Comparison of ENCODE assay signal across 1 cellular context in genomic region chr14:52937306-52937705, GRCh38.
TF ChIP-seq lines count a peak whose summit lies in the region.

No MANE protein-coding gene starts in this region.

TF ChIP-seq in IMR-90, 13 proteins besides CTCF, POLR2A, EP300 and RAD21:
- no peak for TF ChIP-seq NFE2L2 (IDR thresholded peaks at IDR 0.05; ENCODE audit: low read depth, low read length)
- no peak for TF ChIP-seq MXI1 (IDR thresholded peaks at IDR 0.05; ENCODE audit: borderline replicate concordance, low read depth, low read length)
- TF ChIP-seq FOS (IDR thresholded peaks at IDR 0.05; ENCODE audit: low read depth, low read length): no peak
- TF ChIP-seq MAZ (IDR thresholded peaks at IDR 0.05; ENCODE audit: borderline replicate concordance, low read depth, low read length): no peak
- no peak for TF ChIP-seq CEBPB (IDR thresholded peaks at IDR 0.05; ENCODE audit: low read depth, low read length)
- TF ChIP-seq CHD1 (IDR thresholded peaks at IDR 0.05; ENCODE audit: low read depth, low read length): no peak
TF ChIP-seq in IMR-90: peak in this region for 0.
